Comparison of ENCODE assay signal across 29 cellular contexts in genomic region chr1:115565789-115566188, GRCh38.
"Had no signal": no experiment of that assay in that cellular context is flagged by ENCODE, and none has a peak within 500 bp of the region (broad histone marks: within the 10 kb centered on the region; RNA-seq: fewer than 3 reads in every experiment).

No MANE protein-coding gene starts in this region.

- H3K4me1 Mint-ChIP-seq: activated CD4-positive, alpha-beta memory T cell treated with anti-CD3 and anti-CD28 coated beads, Interleukin-2, amount 10 ng/mL, durations not matched to agents 7 days and 5 days; activated CD4-positive, alpha-beta T cell treated with anti-CD3 and anti-CD28 coated beads, Interleukin-2, amount 10 ng/mL, durations not matched to agents 7 days and 5 days; T-helper 17 cell; WTC11 had no signal

- H3K27me3 ChIP-seq: body of pancreas, foreskin keratinocyte had no signal

- DNase-seq: activated CD4-positive, alpha-beta memory T cell treated with anti-CD3 and anti-CD28 coated beads, Interleukin-2, amount 10 ng/mL, durations not matched to agents 7 days and 5 days; activated CD4-positive, alpha-beta T cell treated with anti-CD3 and anti-CD28 coated beads for 1 hour; activated CD4-positive, alpha-beta T cell treated with anti-CD3 and anti-CD28 coated beads for 4 hours; activated CD4-positive, alpha-beta T cell treated with anti-CD3 and anti-CD28 coated beads, Interleukin-2, amount 10 ng/mL, durations not matched to agents 7 days and 5 days; activated CD4-positive, alpha-beta T cell treated with anti-CD3 and anti-CD28 coated beads, Interleukin-2, amount 50 U/mL, for 4 hours; activated CD8-positive, alpha-beta memory T cell treated with anti-CD3 and anti-CD28 coated beads, Interleukin-2, amount 50 U/mL, for 48 hours; activated gamma-delta T cell; activated naive CD4-positive, alpha-beta T cell treated with anti-CD3 and anti-CD28 coated beads, Interleukin-2, amount 50 U/mL, for 16 hours; activated naive CD4-positive, alpha-beta T cell treated with Interleukin-2 at 50 U/mL for 16 hours; activated T-cell treated with anti-CD3 and anti-CD28 coated beads for 4 hours; activated T-cell treated with anti-CD3 and anti-CD28 coated beads, Interleukin-2, amount 50 U/mL, for 24 hours; activated T-cell treated with anti-CD3 and anti-CD28 coated beads, Interleukin-2, amount 50 U/mL, for 72 hours; amniotic stem cell; aorta; body of pancreas; cortex of kidney; dermis blood vessel endothelial cell; effector CD4-positive, alpha-beta T cell; effector memory CD8-positive, alpha-beta T cell; erythroblast; foreskin keratinocyte; hippocampal formation; T-helper 17 cell had no signal

- H3K4me1 ChIP-seq: body of pancreas, esophagus muscularis mucosa, gastroesophageal sphincter had no signal

- ATAC-seq: activated T-cell treated with anti-CD3 and anti-CD28 coated beads, Interleukin-2, amount 50 U/mL, for 72 hours; body of pancreas; effector memory CD8-positive, alpha-beta T cell; foreskin keratinocyte; gastroesophageal sphincter; T-helper 17 cell; WTC11 had no signal

- H3K4me3 ChIP-seq: body of pancreas, esophagus muscularis mucosa, gastroesophageal sphincter had no signal

- FAIRE-seq: colon had no signal

- H3K27ac Mint-ChIP-seq: activated CD4-positive, alpha-beta memory T cell treated with anti-CD3 and anti-CD28 coated beads, Interleukin-2, amount 10 ng/mL, durations not matched to agents 7 days and 5 days; activated CD4-positive, alpha-beta T cell treated with anti-CD3 and anti-CD28 coated beads, Interleukin-2, amount 10 ng/mL, durations not matched to agents 7 days and 5 days; activated naive CD8-positive, alpha-beta T cell; activated T-cell treated with anti-CD3 and anti-CD28 coated beads, Interleukin-2, amount 50 U/mL, for 24 hours; activated T-cell treated with anti-CD3 and anti-CD28 coated beads, Interleukin-2, amount 50 U/mL, for 72 hours; effector memory CD8-positive, alpha-beta T cell; T-helper 17 cell; T-helper 2 cell treated with Interferon-gamma antibody and Interleukin-4, amounts not matched to agents 5 μg/mL and 100 μg/mL, for 36 hours; WTC11 had no signal

- H3K27ac ChIP-seq: body of pancreas, esophagus muscularis mucosa, foreskin keratinocyte, gastroesophageal sphincter had no signal

- H3K4me3 Mint-ChIP-seq: activated CD4-positive, alpha-beta memory T cell treated with anti-CD3 and anti-CD28 coated beads, Interleukin-2, amount 10 ng/mL, durations not matched to agents 7 days and 5 days; activated CD4-positive, alpha-beta T cell treated with anti-CD3 and anti-CD28 coated beads, Interleukin-2, amount 10 ng/mL, durations not matched to agents 7 days and 5 days; activated naive CD8-positive, alpha-beta T cell; activated T-cell treated with anti-CD3 and anti-CD28 coated beads, Interleukin-2, amount 50 U/mL, for 24 hours; activated T-cell treated with anti-CD3 and anti-CD28 coated beads, Interleukin-2, amount 50 U/mL, for 72 hours; effector memory CD8-positive, alpha-beta T cell; T-helper 17 cell; T-helper 2 cell treated with Interferon-gamma antibody and Interleukin-4, amounts not matched to agents 5 μg/mL and 100 μg/mL, for 36 hours; WTC11 had no signal

- H3K36me3 ChIP-seq: esophagus muscularis mucosa, gastroesophageal sphincter had no signal
